8 cellular contexts compared by ENCODE assay signal in the genomic region with DNA sequence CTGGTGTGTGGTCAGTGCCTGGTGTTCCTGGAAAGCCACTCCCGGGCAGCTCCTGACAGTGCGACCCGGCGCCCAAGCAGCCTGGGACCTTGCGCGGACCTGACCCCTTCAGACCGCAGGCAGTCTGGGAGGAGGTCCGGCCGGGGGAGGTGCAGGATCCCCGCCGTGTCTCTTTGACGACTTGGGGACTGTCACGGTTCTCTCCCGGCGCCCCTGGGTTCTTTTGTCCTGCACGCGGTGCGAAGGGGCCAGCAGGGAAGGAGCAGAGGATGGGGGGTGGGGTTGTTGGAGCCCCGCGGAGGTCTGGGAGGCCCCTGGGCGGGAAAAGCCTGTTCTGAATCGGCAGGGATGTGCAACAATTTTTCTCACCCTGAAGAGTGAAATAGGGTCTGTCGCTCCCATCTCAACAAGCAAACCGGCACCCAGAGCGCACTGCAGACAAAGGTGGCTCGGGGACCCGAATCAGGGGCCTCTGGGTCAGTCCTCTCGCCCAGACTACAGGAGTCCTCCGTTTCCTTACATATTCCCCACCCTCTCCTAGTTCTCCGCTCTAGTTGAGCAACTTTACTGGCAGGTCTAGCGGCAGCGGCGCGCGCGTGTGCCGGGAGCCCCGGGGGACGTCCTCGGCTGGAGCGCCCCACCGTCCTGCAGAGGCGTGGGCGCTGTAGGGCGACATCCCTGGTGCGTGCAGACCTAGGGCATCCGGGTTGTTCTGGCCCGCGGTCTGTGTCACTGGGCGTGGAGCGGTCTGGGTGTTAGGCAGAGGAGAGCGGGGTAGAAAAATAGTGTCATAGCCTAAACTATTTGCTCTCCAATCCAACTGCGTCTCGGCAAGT. TPM values are rescaled to one million over a fixed set of nuclear protein-coding genes. Genes with fewer than 3 reads are reported as not detected.
A peak's percentile ranks its signal among the peaks of the same experiment; 100 is the strongest.
DNase-seq lines count a peak whose midpoint lies in the region; ATAC-seq and TF ChIP-seq lines count a peak whose summit lies in the region.

No MANE protein-coding gene starts in this region.

- DNase-seq in EH (ENCODE audit: low read depth), result peak; percentile 15
- peak; percentile 62 for DNase-seq in GM20000 (ENCODE audit: low spot score)
- DNase-seq in WTC11 (ENCODE audit: low spot score), result peak; percentile 59
- no peak for DNase-seq in fibroblast of pulmonary artery (ENCODE audit: low read depth)
- no peak for DNase-seq in middle frontal gyrus (ENCODE audit: extremely low spot score, low spot score)
- DNase-seq in NCI-H128 (lab: John Stamatoyannopoulos, UW; ENCODE audit: unreplicated experiment), result no peak

- H3K9me3 Mint-ChIP-seq in WTC11 (no peaks in the 10 kb centered on the region), nephron (no peaks in the 10 kb centered on the region)

- H3K27ac Mint-ChIP-seq in WTC11 (peak overlapping the region; percentile 94), nephron (peak overlapping the region; percentile 84 to 99 (median 96))

- H3K27me3 Mint-ChIP-seq in WTC11 (ENCODE audit: low read depth) (no peaks in the 10 kb centered on the region), nephron (ENCODE audit: low read depth) (no peaks in the 10 kb centered on the region)

- H3K36me3 Mint-ChIP-seq in WTC11 (peaks cover 4% of the 10 kb centered on the region; the same call in 1 of the 2 replicates), nephron (ENCODE audit: low read depth) (peaks cover 36% of the 10 kb centered on the region)

- TF ChIP-seq CTCF in GM20000 (IDR thresholded peaks at IDR 0.05; ENCODE audit: extremely low read depth, missing control alignments) (no peak), WTC11 (IDR thresholded peaks at IDR 0.05) (no peak; the same call in 1 of the 2 replicates), fibroblast of pulmonary artery (IDR thresholded peaks at IDR 0.05; ENCODE audit: low read length, missing control alignments) (no peak), nephron (IDR thresholded peaks at IDR 0.05; ENCODE audit: unreplicated experiment in 3 of 3) (no peak)

- H3K4me3 ChIP-seq in fibroblast of pulmonary artery (replicated peaks; ENCODE audit: low read depth, low read length), result peak overlapping the region; percentile 85

- H3K4me3 Mint-ChIP-seq in WTC11 (peak overlapping the region; percentile 85), nephron (peak overlapping the region; percentile 91 to 97 (median 94))

- ATAC-seq in HG03520 (IDR thresholded peaks at IDR 0.05; ENCODE audit: unreplicated experiment) (peak; percentile 43), WTC11 (peak; percentile 0; the same call in 1 of the 2 replicates)

- CTCF ChIA-PET in WTC11 (lab: Charles Lee), result interaction anchor here (0.5 to 1.1 kb wide), 26 partner anchors 8 to 1108 kb away, joined by 3 to 13 read pairs (median 3); partner anchors contain the start of genes TMEM167A and XRCC4

- H3K4me1 Mint-ChIP-seq in WTC11, result peaks cover 58% of the 10 kb centered on the region
- H3K4me1 Mint-ChIP-seq in nephron, result peaks cover 25% of the 10 kb centered on the region

- POLR2A ChIA-PET in WTC11 (lab: Charles Lee), result interaction anchor here (0.5 to 1.9 kb wide), 8 partner anchors 8 to 832 kb away, joined by 3 to 5 read pairs (median 4); partner anchors contain the start of genes TMEM167A and XRCC4

TF ChIP-seq in WTC11, 78 proteins besides CTCF, POLR2A, EP300 and RAD21 (continues in another document):
- TF ChIP-seq, protein P1, sequence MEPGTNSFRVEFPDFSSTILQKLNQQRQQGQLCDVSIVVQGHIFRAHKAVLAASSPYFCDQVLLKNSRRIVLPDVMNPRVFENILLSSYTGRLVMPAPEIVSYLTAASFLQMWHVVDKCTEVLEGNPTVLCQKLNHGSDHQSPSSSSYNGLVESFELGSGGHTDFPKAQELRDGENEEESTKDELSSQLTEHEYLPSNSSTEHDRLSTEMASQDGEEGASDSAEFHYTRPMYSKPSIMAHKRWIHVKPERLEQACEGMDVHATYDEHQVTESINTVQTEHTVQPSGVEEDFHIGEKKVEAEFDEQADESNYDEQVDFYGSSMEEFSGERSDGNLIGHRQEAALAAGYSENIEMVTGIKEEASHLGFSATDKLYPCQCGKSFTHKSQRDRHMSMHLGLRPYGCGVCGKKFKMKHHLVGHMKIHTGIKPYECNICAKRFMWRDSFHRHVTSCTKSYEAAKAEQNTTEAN (CRISPR knock-in tag; IDR thresholded peaks at IDR 0.05), result peak; percentile 52; the same call in 1 of the 2 replicates
- TF ChIP-seq ARID4B (CRISPR knock-in tag; IDR thresholded peaks at IDR 0.05; ENCODE audit: borderline replicate concordance) (0 out of 2 replicates have a peak, but pooled peaks have one; percentile 45), NFYB (CRISPR knock-in tag; conservative IDR thresholded peaks at IDR 0.05; ENCODE audit: low read depth) (0 out of 2 replicates have a peak, but pooled peaks have one; percentile 17), JUN (CRISPR knock-in tag; IDR thresholded peaks at IDR 0.05) (peak; percentile 28; the same call in 1 of the 2 replicates), MYBL2 (CRISPR knock-in tag; IDR thresholded peaks at IDR 0.05) (peak; percentile 52; the same call in 1 of the 2 replicates), ZBTB21 (CRISPR knock-in tag; IDR thresholded peaks at IDR 0.05; ENCODE audit: borderline replicate concordance) (peak; percentile 21; the same call in 1 of the 2 replicates), MAX (CRISPR knock-in tag; IDR thresholded peaks at IDR 0.05) (peak; percentile 68)
- TF ChIP-seq, protein P2, sequence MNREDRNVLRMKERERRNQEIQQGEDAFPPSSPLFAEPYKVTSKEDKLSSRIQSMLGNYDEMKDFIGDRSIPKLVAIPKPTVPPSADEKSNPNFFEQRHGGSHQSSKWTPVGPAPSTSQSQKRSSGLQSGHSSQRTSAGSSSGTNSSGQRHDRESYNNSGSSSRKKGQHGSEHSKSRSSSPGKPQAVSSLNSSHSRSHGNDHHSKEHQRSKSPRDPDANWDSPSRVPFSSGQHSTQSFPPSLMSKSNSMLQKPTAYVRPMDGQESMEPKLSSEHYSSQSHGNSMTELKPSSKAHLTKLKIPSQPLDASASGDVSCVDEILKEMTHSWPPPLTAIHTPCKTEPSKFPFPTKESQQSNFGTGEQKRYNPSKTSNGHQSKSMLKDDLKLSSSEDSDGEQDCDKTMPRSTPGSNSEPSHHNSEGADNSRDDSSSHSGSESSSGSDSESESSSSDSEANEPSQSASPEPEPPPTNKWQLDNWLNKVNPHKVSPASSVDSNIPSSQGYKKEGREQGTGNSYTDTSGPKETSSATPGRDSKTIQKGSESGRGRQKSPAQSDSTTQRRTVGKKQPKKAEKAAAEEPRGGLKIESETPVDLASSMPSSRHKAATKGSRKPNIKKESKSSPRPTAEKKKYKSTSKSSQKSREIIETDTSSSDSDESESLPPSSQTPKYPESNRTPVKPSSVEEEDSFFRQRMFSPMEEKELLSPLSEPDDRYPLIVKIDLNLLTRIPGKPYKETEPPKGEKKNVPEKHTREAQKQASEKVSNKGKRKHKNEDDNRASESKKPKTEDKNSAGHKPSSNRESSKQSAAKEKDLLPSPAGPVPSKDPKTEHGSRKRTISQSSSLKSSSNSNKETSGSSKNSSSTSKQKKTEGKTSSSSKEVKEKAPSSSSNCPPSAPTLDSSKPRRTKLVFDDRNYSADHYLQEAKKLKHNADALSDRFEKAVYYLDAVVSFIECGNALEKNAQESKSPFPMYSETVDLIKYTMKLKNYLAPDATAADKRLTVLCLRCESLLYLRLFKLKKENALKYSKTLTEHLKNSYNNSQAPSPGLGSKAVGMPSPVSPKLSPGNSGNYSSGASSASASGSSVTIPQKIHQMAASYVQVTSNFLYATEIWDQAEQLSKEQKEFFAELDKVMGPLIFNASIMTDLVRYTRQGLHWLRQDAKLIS (CRISPR knock-in tag; IDR thresholded peaks at IDR 0.05; ENCODE audit: borderline replicate concordance), result 0 out of 2 replicates have a peak, but pooled peaks have one; percentile 33
- TF ChIP-seq, protein P3, sequence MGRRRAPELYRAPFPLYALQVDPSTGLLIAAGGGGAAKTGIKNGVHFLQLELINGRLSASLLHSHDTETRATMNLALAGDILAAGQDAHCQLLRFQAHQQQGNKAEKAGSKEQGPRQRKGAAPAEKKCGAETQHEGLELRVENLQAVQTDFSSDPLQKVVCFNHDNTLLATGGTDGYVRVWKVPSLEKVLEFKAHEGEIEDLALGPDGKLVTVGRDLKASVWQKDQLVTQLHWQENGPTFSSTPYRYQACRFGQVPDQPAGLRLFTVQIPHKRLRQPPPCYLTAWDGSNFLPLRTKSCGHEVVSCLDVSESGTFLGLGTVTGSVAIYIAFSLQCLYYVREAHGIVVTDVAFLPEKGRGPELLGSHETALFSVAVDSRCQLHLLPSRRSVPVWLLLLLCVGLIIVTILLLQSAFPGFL (CRISPR knock-in tag; IDR thresholded peaks at IDR 0.05; ENCODE audit: borderline replicate concordance), result no peak

RNA-seq across cellular contexts. Expression of gene VCAN, which starts 1.2 kb away (rescaled TPM):
- 275 to 286 TPM (median 276 TPM) in 3 replicates for total RNA-seq in WTC11 (2021)

Comparison
In these comparisons a context has a peak if more than half of its experiments do, and no peak if none do; other contexts are left out.
1. DNase-seq: peak in EH (single experiment), GM20000 (single experiment) and WTC11 (single experiment); none in fibroblast of pulmonary artery (single experiment), middle frontal gyrus (single experiment) and NCI-H128 (single experiment).